1 cellular context compared by ENCODE assay signal in genomic region chr20:62832212-62832922, GRCh38.
TF ChIP-seq lines count a peak whose summit lies in the region.

No MANE protein-coding gene starts in this region.

TF ChIP-seq in HepG2, 621 proteins besides CTCF, POLR2A, EP300 and RAD21 (continues in another document):
- TF ChIP-seq ZBTB40 (IDR thresholded peaks at IDR 0.05), result no peak
- peak; percentile 13; the same call in 1 of the 2 replicates for TF ChIP-seq ZBTB40 (CRISPR knock-in tag; IDR thresholded peaks at IDR 0.05)
- TF ChIP-seq ZNF138 (CRISPR knock-in tag; IDR thresholded peaks at IDR 0.05; ENCODE audit: low read depth), result no peak
- TF ChIP-seq ZNF777 (CRISPR knock-in tag; IDR thresholded peaks at IDR 0.05), result peak; percentile 20; the same call in 1 of the 2 replicates
- 0 out of 2 replicates have a peak, but pooled peaks have one; percentile 34 for TF ChIP-seq ZBTB2 (CRISPR knock-in tag; IDR thresholded peaks at IDR 0.05; ENCODE audit: low read depth)
- peak; percentile 28; the same call in 1 of the 2 replicates for TF ChIP-seq ZNF598 (CRISPR knock-in tag; IDR thresholded peaks at IDR 0.05; ENCODE audit: borderline replicate concordance)
- no peak for TF ChIP-seq PRDM15 (CRISPR knock-in tag; IDR thresholded peaks at IDR 0.05)
- peak; percentile 77; the same call in 1 of the 2 replicates for TF ChIP-seq ZFP91 (CRISPR knock-in tag; IDR thresholded peaks at IDR 0.05; ENCODE audit: borderline replicate concordance)
- no peak for TF ChIP-seq GLMP (CRISPR knock-in tag; IDR thresholded peaks at IDR 0.05; ENCODE audit: borderline replicate concordance)
- 0 out of 2 replicates have a peak, but pooled peaks have one; percentile 6 for TF ChIP-seq ZNF891 (CRISPR knock-in tag; IDR thresholded peaks at IDR 0.05)
- peak; percentile 2; the same call in 1 of the 2 replicates for TF ChIP-seq ZNF574 (CRISPR knock-in tag; IDR thresholded peaks at IDR 0.05)
- peak; percentile 31; the same call in 1 of the 2 replicates for TF ChIP-seq PATZ1 (CRISPR knock-in tag; IDR thresholded peaks at IDR 0.05)
- TF ChIP-seq SRSF1 (optimal IDR thresholded peaks at IDR 0.05; ENCODE audit: low read depth, low read length), result peak; percentile 60
- TF ChIP-seq MEF2D (CRISPR knock-in tag; IDR thresholded peaks at IDR 0.05), result no peak
- TF ChIP-seq RXRA (CRISPR knock-in tag; IDR thresholded peaks at IDR 0.05), result 0 out of 2 replicates have a peak, but pooled peaks have one; percentile 7
- TF ChIP-seq ZNF687 (CRISPR knock-in tag; IDR thresholded peaks at IDR 0.05), result peak; percentile 51
- no peak for TF ChIP-seq ZNF557 (CRISPR knock-in tag; IDR thresholded peaks at IDR 0.05)
- TF ChIP-seq AGO2 (optimal IDR thresholded peaks at IDR 0.05; ENCODE audit: low read depth, low read length), result peak; percentile 83
- 0 out of 2 replicates have a peak, but pooled peaks have one; percentile 37 for TF ChIP-seq ZNF790 (CRISPR knock-in tag; IDR thresholded peaks at IDR 0.05; ENCODE audit: borderline replicate concordance)
